ENCODE assay signal across 1 cellular context in the genomic region with DNA sequence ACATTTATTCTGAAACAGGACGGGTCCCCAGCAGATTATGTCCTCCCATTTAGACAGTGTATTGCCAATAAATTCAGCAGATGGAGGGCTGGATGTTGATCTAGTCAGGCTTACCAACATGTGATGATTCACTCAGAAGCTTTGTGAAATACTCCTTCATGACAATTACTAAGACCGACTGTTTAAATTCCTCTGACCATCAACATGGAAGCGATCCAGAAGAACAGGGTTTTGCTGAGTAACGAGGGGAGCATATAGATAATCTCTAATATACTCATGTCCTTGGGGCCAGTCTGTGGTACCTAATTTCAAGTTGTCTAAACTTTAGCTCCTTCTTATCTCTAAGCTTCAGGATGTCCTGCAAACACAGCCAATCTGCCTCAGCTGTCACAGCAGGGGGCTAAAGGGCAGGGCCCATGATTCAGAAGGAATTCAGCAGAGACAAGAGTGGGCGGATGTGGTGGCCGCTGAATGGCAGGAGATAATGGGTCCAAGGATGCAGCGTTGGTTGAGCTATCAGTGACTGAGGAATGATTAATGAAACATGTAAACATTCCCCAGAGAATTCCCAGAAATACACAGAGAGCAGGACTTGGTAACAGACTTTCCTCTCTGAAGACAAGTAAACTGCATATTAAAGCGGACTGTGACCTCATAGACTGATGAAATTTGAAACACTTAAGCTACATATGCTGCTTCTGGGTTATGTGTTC.
TF ChIP-seq lines count a peak whose summit lies in the region.

No MANE protein-coding gene starts in this region.

TF ChIP-seq in HepG2, 621 proteins besides CTCF, POLR2A, EP300 and RAD21 (continued from another document and continues in another):
- TF ChIP-seq, protein P1, sequence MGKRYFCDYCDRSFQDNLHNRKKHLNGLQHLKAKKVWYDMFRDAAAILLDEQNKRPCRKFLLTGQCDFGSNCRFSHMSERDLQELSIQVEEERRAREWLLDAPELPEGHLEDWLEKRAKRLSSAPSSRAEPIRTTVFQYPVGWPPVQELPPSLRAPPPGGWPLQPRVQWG (CRISPR knock-in tag; IDR thresholded peaks at IDR 0.05; ENCODE audit: borderline replicate concordance, low read depth), result no peak
- TF ChIP-seq DR1 (CRISPR knock-in tag; IDR thresholded peaks at IDR 0.05) (no peak), IRF2 (CRISPR knock-in tag; IDR thresholded peaks at IDR 0.05) (peak; percentile 82; the same call in 1 of the 2 replicates), ZNF343 (CRISPR knock-in tag; IDR thresholded peaks at IDR 0.05) (peak; percentile 11; the same call in 1 of the 2 replicates), NFE2L1 (CRISPR knock-in tag; IDR thresholded peaks at IDR 0.05; ENCODE audit: borderline replicate concordance) (no peak), ZBTB1 (CRISPR knock-in tag; IDR thresholded peaks at IDR 0.05; ENCODE audit: borderline replicate concordance) (no peak), ZNF251 (CRISPR knock-in tag; IDR thresholded peaks at IDR 0.05) (no peak), ZNF879 (CRISPR knock-in tag; IDR thresholded peaks at IDR 0.05) (no peak), ZNF354B (CRISPR knock-in tag; IDR thresholded peaks at IDR 0.05) (no peak), BCL6 (CRISPR knock-in tag; IDR thresholded peaks at IDR 0.05) (peak; percentile 90), ZNF839 (CRISPR knock-in tag; IDR thresholded peaks at IDR 0.05; ENCODE audit: borderline replicate concordance) (no peak), MTA1 (CRISPR knock-in tag; IDR thresholded peaks at IDR 0.05; ENCODE audit: borderline replicate concordance) (peak; percentile 80), ZNF10 (CRISPR knock-in tag; IDR thresholded peaks at IDR 0.05; ENCODE audit: borderline replicate concordance, low read depth) (no peak), SYNCRIP (IDR thresholded peaks at IDR 0.05; ENCODE audit: insufficient read depth, low read depth, low read length) (no peak), KLF15 (CRISPR knock-in tag; IDR thresholded peaks at IDR 0.05; ENCODE audit: borderline replicate concordance) (no peak; the same call in 1 of the 2 replicates), CHD4 (IDR thresholded peaks at IDR 0.05; ENCODE audit: borderline replicate concordance, low read length) (no peak), JUND (CRISPR knock-in tag; IDR thresholded peaks at IDR 0.05) (peak; percentile 66; the same call in 1 of the 2 replicates), SATB2 (CRISPR knock-in tag; IDR thresholded peaks at IDR 0.05) (no peak), RBM22 (optimal IDR thresholded peaks at IDR 0.05; ENCODE audit: low read length) (no peak), MAF1 (CRISPR knock-in tag; IDR thresholded peaks at IDR 0.05; ENCODE audit: borderline replicate concordance) (no peak), NCOA2 (CRISPR knock-in tag; IDR thresholded peaks at IDR 0.05) (peak; percentile 98), ZNF678 (CRISPR knock-in tag; IDR thresholded peaks at IDR 0.05) (no peak), ZNF20 (CRISPR knock-in tag; IDR thresholded peaks at IDR 0.05) (no peak), ZBTB42 (CRISPR knock-in tag; IDR thresholded peaks at IDR 0.05) (no peak), EED (CRISPR knock-in tag; IDR thresholded peaks at IDR 0.05) (no peak), ZNF282 (IDR thresholded peaks at IDR 0.05; ENCODE audit: partially characterized antibody) (no peak), ZNF567 (CRISPR knock-in tag; IDR thresholded peaks at IDR 0.05; ENCODE audit: borderline replicate concordance) (no peak), HOXD1 (CRISPR knock-in tag; IDR thresholded peaks at IDR 0.05) (peak; percentile 48; the same call in 1 of the 2 replicates), SRSF1 (optimal IDR thresholded peaks at IDR 0.05; ENCODE audit: low read depth, low read length) (no peak), ISL2 (CRISPR knock-in tag; IDR thresholded peaks at IDR 0.05) (peak; percentile 94), ZBTB7B (CRISPR knock-in tag; IDR thresholded peaks at IDR 0.05) (peak; percentile 96), ZBTB7A (CRISPR knock-in tag; IDR thresholded peaks at IDR 0.05) (no peak)
- TF ChIP-seq, protein P2, sequence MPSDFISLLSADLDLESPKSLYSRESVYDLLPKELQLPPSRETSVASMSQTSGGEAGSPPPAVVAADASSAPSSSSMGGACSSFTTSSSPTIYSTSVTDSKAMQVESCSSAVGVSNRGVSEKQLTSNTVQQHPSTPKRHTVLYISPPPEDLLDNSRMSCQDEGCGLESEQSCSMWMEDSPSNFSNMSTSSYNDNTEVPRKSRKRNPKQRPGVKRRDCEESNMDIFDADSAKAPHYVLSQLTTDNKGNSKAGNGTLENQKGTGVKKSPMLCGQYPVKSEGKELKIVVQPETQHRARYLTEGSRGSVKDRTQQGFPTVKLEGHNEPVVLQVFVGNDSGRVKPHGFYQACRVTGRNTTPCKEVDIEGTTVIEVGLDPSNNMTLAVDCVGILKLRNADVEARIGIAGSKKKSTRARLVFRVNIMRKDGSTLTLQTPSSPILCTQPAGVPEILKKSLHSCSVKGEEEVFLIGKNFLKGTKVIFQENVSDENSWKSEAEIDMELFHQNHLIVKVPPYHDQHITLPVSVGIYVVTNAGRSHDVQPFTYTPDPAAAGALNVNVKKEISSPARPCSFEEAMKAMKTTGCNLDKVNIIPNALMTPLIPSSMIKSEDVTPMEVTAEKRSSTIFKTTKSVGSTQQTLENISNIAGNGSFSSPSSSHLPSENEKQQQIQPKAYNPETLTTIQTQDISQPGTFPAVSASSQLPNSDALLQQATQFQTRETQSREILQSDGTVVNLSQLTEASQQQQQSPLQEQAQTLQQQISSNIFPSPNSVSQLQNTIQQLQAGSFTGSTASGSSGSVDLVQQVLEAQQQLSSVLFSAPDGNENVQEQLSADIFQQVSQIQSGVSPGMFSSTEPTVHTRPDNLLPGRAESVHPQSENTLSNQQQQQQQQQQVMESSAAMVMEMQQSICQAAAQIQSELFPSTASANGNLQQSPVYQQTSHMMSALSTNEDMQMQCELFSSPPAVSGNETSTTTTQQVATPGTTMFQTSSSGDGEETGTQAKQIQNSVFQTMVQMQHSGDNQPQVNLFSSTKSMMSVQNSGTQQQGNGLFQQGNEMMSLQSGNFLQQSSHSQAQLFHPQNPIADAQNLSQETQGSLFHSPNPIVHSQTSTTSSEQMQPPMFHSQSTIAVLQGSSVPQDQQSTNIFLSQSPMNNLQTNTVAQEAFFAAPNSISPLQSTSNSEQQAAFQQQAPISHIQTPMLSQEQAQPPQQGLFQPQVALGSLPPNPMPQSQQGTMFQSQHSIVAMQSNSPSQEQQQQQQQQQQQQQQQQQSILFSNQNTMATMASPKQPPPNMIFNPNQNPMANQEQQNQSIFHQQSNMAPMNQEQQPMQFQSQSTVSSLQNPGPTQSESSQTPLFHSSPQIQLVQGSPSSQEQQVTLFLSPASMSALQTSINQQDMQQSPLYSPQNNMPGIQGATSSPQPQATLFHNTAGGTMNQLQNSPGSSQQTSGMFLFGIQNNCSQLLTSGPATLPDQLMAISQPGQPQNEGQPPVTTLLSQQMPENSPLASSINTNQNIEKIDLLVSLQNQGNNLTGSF (CRISPR knock-in tag; IDR thresholded peaks at IDR 0.05), result no peak
- TF ChIP-seq, protein P3, sequence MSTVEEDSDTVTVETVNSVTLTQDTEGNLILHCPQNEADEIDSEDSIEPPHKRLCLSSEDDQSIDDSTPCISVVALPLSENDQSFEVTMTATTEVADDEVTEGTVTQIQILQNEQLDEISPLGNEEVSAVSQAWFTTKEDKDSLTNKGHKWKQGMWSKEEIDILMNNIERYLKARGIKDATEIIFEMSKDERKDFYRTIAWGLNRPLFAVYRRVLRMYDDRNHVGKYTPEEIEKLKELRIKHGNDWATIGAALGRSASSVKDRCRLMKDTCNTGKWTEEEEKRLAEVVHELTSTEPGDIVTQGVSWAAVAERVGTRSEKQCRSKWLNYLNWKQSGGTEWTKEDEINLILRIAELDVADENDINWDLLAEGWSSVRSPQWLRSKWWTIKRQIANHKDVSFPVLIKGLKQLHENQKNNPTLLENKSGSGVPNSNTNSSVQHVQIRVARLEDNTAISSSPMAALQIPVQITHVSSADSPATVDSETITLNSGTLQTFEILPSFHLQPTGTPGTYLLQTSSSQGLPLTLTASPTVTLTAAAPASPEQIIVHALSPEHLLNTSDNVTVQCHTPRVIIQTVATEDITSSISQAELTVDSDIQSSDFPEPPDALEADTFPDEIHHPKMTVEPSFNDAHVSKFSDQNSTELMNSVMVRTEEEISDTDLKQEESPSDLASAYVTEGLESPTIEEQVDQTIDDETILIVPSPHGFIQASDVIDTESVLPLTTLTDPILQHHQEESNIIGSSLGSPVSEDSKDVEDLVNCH (CRISPR knock-in tag; IDR thresholded peaks at IDR 0.05), result no peak
- TF ChIP-seq, protein P4, sequence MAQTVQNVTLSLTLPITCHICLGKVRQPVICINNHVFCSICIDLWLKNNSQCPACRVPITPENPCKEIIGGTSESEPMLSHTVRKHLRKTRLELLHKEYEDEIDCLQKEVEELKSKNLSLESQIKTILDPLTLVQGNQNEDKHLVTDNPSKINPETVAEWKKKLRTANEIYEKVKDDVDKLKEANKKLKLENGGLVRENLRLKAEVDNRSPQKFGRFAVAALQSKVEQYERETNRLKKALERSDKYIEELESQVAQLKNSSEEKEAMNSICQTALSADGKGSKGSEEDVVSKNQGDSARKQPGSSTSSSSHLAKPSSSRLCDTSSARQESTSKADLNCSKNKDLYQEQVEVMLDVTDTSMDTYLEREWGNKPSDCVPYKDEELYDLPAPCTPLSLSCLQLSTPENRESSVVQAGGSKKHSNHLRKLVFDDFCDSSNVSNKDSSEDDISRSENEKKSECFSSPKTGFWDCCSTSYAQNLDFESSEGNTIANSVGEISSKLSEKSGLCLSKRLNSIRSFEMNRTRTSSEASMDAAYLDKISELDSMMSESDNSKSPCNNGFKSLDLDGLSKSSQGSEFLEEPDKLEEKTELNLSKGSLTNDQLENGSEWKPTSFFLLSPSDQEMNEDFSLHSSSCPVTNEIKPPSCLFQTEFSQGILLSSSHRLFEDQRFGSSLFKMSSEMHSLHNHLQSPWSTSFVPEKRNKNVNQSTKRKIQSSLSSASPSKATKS (CRISPR knock-in tag; IDR thresholded peaks at IDR 0.05), result no peak
- TF ChIP-seq, protein P5, sequence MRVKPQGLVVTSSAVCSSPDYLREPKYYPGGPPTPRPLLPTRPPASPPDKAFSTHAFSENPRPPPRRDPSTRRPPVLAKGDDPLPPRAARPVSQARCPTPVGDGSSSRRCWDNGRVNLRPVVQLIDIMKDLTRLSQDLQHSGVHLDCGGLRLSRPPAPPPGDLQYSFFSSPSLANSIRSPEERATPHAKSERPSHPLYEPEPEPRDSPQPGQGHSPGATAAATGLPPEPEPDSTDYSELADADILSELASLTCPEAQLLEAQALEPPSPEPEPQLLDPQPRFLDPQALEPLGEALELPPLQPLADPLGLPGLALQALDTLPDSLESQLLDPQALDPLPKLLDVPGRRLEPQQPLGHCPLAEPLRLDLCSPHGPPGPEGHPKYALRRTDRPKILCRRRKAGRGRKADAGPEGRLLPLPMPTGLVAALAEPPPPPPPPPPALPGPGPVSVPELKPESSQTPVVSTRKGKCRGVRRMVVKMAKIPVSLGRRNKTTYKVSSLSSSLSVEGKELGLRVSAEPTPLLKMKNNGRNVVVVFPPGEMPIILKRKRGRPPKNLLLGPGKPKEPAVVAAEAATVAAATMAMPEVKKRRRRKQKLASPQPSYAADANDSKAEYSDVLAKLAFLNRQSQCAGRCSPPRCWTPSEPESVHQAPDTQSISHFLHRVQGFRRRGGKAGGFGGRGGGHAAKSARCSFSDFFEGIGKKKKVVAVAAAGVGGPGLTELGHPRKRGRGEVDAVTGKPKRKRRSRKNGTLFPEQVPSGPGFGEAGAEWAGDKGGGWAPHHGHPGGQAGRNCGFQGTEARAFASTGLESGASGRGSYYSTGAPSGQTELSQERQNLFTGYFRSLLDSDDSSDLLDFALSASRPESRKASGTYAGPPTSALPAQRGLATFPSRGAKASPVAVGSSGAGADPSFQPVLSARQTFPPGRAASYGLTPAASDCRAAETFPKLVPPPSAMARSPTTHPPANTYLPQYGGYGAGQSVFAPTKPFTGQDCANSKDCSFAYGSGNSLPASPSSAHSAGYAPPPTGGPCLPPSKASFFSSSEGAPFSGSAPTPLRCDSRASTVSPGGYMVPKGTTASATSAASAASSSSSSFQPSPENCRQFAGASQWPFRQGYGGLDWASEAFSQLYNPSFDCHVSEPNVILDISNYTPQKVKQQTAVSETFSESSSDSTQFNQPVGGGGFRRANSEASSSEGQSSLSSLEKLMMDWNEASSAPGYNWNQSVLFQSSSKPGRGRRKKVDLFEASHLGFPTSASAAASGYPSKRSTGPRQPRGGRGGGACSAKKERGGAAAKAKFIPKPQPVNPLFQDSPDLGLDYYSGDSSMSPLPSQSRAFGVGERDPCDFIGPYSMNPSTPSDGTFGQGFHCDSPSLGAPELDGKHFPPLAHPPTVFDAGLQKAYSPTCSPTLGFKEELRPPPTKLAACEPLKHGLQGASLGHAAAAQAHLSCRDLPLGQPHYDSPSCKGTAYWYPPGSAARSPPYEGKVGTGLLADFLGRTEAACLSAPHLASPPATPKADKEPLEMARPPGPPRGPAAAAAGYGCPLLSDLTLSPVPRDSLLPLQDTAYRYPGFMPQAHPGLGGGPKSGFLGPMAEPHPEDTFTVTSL (CRISPR knock-in tag; IDR thresholded peaks at IDR 0.05; ENCODE audit: borderline replicate concordance), result peak; percentile 92
- TF ChIP-seq, protein P6, sequence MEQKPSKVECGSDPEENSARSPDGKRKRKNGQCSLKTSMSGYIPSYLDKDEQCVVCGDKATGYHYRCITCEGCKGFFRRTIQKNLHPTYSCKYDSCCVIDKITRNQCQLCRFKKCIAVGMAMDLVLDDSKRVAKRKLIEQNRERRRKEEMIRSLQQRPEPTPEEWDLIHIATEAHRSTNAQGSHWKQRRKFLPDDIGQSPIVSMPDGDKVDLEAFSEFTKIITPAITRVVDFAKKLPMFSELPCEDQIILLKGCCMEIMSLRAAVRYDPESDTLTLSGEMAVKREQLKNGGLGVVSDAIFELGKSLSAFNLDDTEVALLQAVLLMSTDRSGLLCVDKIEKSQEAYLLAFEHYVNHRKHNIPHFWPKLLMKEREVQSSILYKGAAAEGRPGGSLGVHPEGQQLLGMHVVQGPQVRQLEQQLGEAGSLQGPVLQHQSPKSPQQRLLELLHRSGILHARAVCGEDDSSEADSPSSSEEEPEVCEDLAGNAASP (CRISPR knock-in tag; IDR thresholded peaks at IDR 0.05; ENCODE audit: borderline replicate concordance), result peak; percentile 86; the same call in 1 of the 2 replicates
- TF ChIP-seq, protein P7, sequence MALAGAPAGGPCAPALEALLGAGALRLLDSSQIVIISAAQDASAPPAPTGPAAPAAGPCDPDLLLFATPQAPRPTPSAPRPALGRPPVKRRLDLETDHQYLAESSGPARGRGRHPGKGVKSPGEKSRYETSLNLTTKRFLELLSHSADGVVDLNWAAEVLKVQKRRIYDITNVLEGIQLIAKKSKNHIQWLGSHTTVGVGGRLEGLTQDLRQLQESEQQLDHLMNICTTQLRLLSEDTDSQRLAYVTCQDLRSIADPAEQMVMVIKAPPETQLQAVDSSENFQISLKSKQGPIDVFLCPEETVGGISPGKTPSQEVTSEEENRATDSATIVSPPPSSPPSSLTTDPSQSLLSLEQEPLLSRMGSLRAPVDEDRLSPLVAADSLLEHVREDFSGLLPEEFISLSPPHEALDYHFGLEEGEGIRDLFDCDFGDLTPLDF (CRISPR knock-in tag; IDR thresholded peaks at IDR 0.05), result no peak
- TF ChIP-seq, protein P8, sequence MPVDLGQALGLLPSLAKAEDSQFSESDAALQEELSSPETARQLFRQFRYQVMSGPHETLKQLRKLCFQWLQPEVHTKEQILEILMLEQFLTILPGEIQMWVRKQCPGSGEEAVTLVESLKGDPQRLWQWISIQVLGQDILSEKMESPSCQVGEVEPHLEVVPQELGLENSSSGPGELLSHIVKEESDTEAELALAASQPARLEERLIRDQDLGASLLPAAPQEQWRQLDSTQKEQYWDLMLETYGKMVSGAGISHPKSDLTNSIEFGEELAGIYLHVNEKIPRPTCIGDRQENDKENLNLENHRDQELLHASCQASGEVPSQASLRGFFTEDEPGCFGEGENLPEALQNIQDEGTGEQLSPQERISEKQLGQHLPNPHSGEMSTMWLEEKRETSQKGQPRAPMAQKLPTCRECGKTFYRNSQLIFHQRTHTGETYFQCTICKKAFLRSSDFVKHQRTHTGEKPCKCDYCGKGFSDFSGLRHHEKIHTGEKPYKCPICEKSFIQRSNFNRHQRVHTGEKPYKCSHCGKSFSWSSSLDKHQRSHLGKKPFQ (CRISPR knock-in tag; IDR thresholded peaks at IDR 0.05; ENCODE audit: insufficient replicate concordance), result no peak
